Comparison of ENCODE assay signal across 15 cellular contexts in genomic region chr7:48244902-48245301, GRCh38.
DNase-seq lines count a peak whose midpoint lies in the region; FAIRE-seq and TF ChIP-seq lines count a peak whose summit lies in the region.
"Had no signal": no experiment of that assay in that cellular context is flagged by ENCODE, and none has a peak within 500 bp of the region (broad histone marks: within the 10 kb centered on the region; RNA-seq: fewer than 3 reads in every experiment).

No MANE protein-coding gene starts in this region.

- H4K20me1 ChIP-seq in BLaER1 treated with 17β-estradiol and CSF1 and Interleukin-3, amounts not matched to agents 10 nM and 100 nM, result no peaks in the 10 kb centered on the region; a peak in 1 of 22 replicates
- no peaks in the 10 kb centered on the region for H4K20me1 ChIP-seq in endothelial cell of umbilical vein (replicated peaks; ENCODE audit: control insufficient read depth, extremely low read depth, insufficient read depth, low read length)

- no peaks in the 10 kb centered on the region for H3K79me2 ChIP-seq in endothelial cell of umbilical vein (ENCODE audit: control insufficient read depth, insufficient read depth, low read length)

- peaks cover 57 to 79% (median 66%) of the 10 kb centered on the region in 10 experiments for H3K4me1 ChIP-seq in BLaER1 treated with 17β-estradiol and CSF1 and Interleukin-3, amounts not matched to agents 10 nM and 100 nM
- H3K4me1 ChIP-seq in endothelial cell of umbilical vein (ENCODE audit: control insufficient read depth, extremely low read depth, insufficient read depth, low read length), result peaks cover 44% of the 10 kb centered on the region
- H3K4me1 ChIP-seq: gastrocnemius medialis had no signal

- no peaks in the 10 kb centered on the region for H3K36me3 Mint-ChIP-seq in nephron (ENCODE audit: low read depth)
- H3K36me3 Mint-ChIP-seq: activated naive CD4-positive, alpha-beta T cell treated with anti-CD3 and anti-CD28 coated beads, Interleukin-2, amount 50 U/mL, for 24 hours; IgD-negative memory B cell; stimulated activated memory B cell treated with anti-CD40 and anti-IgM and Interleukin-4, amounts not matched to agents 10 μg/mL and 1 μg/mL and 100 μg/mL, for 72 hours had no signal

- no peaks in the 10 kb centered on the region for H3K9me3 Mint-ChIP-seq in nephron
- H3K9me3 Mint-ChIP-seq: activated CD8-positive, alpha-beta T cell treated with anti-CD3 and anti-CD28 coated beads for 36 hours; activated naive CD4-positive, alpha-beta T cell treated with anti-CD3 and anti-CD28 coated beads, Interleukin-2, amount 50 U/mL, for 24 hours; stimulated activated memory B cell treated with anti-CD40 and anti-IgM and Interleukin-4, amounts not matched to agents 10 μg/mL and 1 μg/mL and 100 μg/mL, for 72 hours had no signal

- peak overlapping the region in 3 of 10 experiments; percentile 12 to 37 (median 37); a peak in 5 of 20 replicates for H3K4me3 ChIP-seq in BLaER1 treated with 17β-estradiol and CSF1 and Interleukin-3, amounts not matched to agents 10 nM and 100 nM
- H3K4me3 ChIP-seq in endothelial cell of umbilical vein (replicated peaks in 1 of 3; ENCODE audit: insufficient read depth in 1 of 3, low read depth in 1 of 3, low read length in 3 of 3), result peak overlapping the region in 1 of 3 experiments; percentile 15
- H3K4me3 ChIP-seq: gastrocnemius medialis had no signal

- TF ChIP-seq POLR2A in endothelial cell of umbilical vein (IDR thresholded peaks at IDR 0.05; ENCODE audit: low read depth, low read length), result no peak

- dilution Hi-C loops in endothelial cell of umbilical vein (cut with MboI; ENCODE audit: extremely low pct_ligation_motif_present, low sequenced_read_pairs), result no loop called here

- CTCF ChIA-PET in endothelial cell of umbilical vein (lab: Charles Lee), result interaction anchor here (3.0 kb wide), 1 partner anchor 29 kb away, joined by 8 read pairs; no protein-coding TSS in a partner anchor

- H3K27ac ChIP-seq in BLaER1 treated with 17β-estradiol and CSF1 and Interleukin-3, amounts not matched to agents 10 nM and 100 nM, result peak overlapping the region in 8 of 11 experiments; percentile 68 to 84 (median 80); a peak in 16 of 22 replicates
- H3K27ac ChIP-seq in endothelial cell of umbilical vein (ENCODE audit: insufficient read depth, low read depth, low read length), result peak overlapping the region; percentile 32
- H3K27ac ChIP-seq: gastrocnemius medialis had no signal

- H3K36me3 ChIP-seq in BLaER1 treated with 17β-estradiol and CSF1 and Interleukin-3, amounts not matched to agents 10 nM and 100 nM, result no peaks in the 10 kb centered on the region
- H3K36me3 ChIP-seq in endothelial cell of umbilical vein (ENCODE audit: control insufficient read depth in 2 of 2, extremely low read depth in 1 of 2, insufficient read depth in 2 of 2, low read length in 2 of 2), result no peaks in the 10 kb centered on the region
- H3K36me3 ChIP-seq: gastrocnemius medialis had no signal

- peaks cover 0 to 16% (median 3%) of the 10 kb centered on the region in 11 experiments; a peak in 8 of 22 replicates for H3K9me3 ChIP-seq in BLaER1 treated with 17β-estradiol and CSF1 and Interleukin-3, amounts not matched to agents 10 nM and 100 nM (replicated peaks in 1 of 11)
- H3K9me3 ChIP-seq in endothelial cell of umbilical vein (replicated peaks; ENCODE audit: control insufficient read depth, insufficient read depth, low read length), result no peaks in the 10 kb centered on the region
- H3K9me3 ChIP-seq: gastrocnemius medialis had no signal

- FAIRE-seq in endothelial cell of umbilical vein (lab: Jason Lieb, UNC), result peak; percentile 75
- FAIRE-seq: RCC 7860 had no signal

- DNase-seq in MV-4-11 (lab: John Stamatoyannopoulos, UW) (peak; percentile 90), endothelial cell of umbilical vein (ENCODE audit: low read depth, low spot score) (peak; percentile 88), middle frontal gyrus (ENCODE audit: extremely low spot score, low spot score) (no peak), NCI-H446 (lab: John Stamatoyannopoulos, UW) (no peak), GM03348 (ENCODE audit: low spot score) (no peak)
- DNase-seq in stimulated activated CD4-positive, alpha-beta T cell treated with anti-CD3 and anti-CD28 coated beads, Interleukin-1b, Interleukin-23, amount 100 ng/mL, for 48 hours, result no peak
- DNase-seq: activated CD8-positive, alpha-beta T cell treated with anti-CD3 and anti-CD28 coated beads for 36 hours; left colon had no signal

- H3K27me3 ChIP-seq in BLaER1 treated with 17β-estradiol and CSF1 and Interleukin-3, amounts not matched to agents 10 nM and 100 nM, result peaks cover 0 to 5% (median 0%) of the 10 kb centered on the region in 11 experiments; a peak in 1 of 22 replicates
- no peaks in the 10 kb centered on the region for H3K27me3 ChIP-seq in endothelial cell of umbilical vein (ENCODE audit: control insufficient read depth in 2 of 2, insufficient read depth in 2 of 2, low read length in 2 of 2)
- H3K27me3 ChIP-seq: gastrocnemius medialis had no signal

- H3K4me1 Mint-ChIP-seq in nephron, result peaks cover 21% of the 10 kb centered on the region
- H3K4me1 Mint-ChIP-seq: activated naive CD4-positive, alpha-beta T cell treated with anti-CD3 and anti-CD28 coated beads, Interleukin-2, amount 50 U/mL, for 24 hours; IgD-negative memory B cell; stimulated activated memory B cell treated with anti-CD40 and anti-IgM and Interleukin-4, amounts not matched to agents 10 μg/mL and 1 μg/mL and 100 μg/mL, for 72 hours had no signal

- POLR2A ChIA-PET in endothelial cell of umbilical vein (lab: Charles Lee), result no interaction called here

- TF ChIP-seq CTCF in endothelial cell of umbilical vein (IDR thresholded peaks at IDR 0.05; ENCODE audit: extremely low read depth in 1 of 2, insufficient read depth in 1 of 2, low read depth in 1 of 2, low read length in 2 of 2), result no peak
- TF ChIP-seq CTCF in nephron (IDR thresholded peaks at IDR 0.05; ENCODE audit: unreplicated experiment in 3 of 3), result no peak

- intact Hi-C loops in endothelial cell of umbilical vein (cut with micrococcal nuclease), result loop anchor here (2.0 kb wide), 1 partner anchor 304 kb away; no protein-coding TSS in a partner anchor

- H3K27me3 Mint-ChIP-seq in nephron (ENCODE audit: low read depth), result peaks cover 8% of the 10 kb centered on the region

- peak overlapping the region; percentile 76 to 88 (median 84) for H3K27ac Mint-ChIP-seq in nephron
- H3K27ac Mint-ChIP-seq: activated CD8-positive, alpha-beta T cell treated with anti-CD3 and anti-CD28 coated beads for 36 hours; activated naive CD4-positive, alpha-beta T cell treated with anti-CD3 and anti-CD28 coated beads, Interleukin-2, amount 50 U/mL, for 24 hours; IgD-negative memory B cell; stimulated activated memory B cell treated with anti-CD40 and anti-IgM and Interleukin-4, amounts not matched to agents 10 μg/mL and 1 μg/mL and 100 μg/mL, for 72 hours had no signal

- BruUV-seq in endothelial cell of umbilical vein (replicated peaks; lab: Mats Ljungman, UMichigan), result no TSS peak

- H3K4me3 Mint-ChIP-seq in nephron, result peak overlapping the region in 2 of 3 experiments; percentile 0 to 24
- H3K4me3 Mint-ChIP-seq: activated CD8-positive, alpha-beta T cell treated with anti-CD3 and anti-CD28 coated beads for 36 hours; activated naive CD4-positive, alpha-beta T cell treated with anti-CD3 and anti-CD28 coated beads, Interleukin-2, amount 50 U/mL, for 24 hours; IgD-negative memory B cell; stimulated activated memory B cell treated with anti-CD40 and anti-IgM and Interleukin-4, amounts not matched to agents 10 μg/mL and 1 μg/mL and 100 μg/mL, for 72 hours had no signal

- H3K9me1 ChIP-seq in endothelial cell of umbilical vein (replicated peaks; ENCODE audit: control insufficient read depth, extremely low read depth, insufficient read depth, low read length), result no peaks in the 10 kb centered on the region

- peak overlapping the region; percentile 87 for H2AFZ ChIP-seq in endothelial cell of umbilical vein (ENCODE audit: low read depth, low read length)

- H3K9ac ChIP-seq in BLaER1 treated with 17β-estradiol and CSF1 and Interleukin-3, amounts not matched to agents 10 nM and 100 nM, result peak overlapping the region in 7 of 11 experiments; percentile 13 to 71 (median 70); a peak in 11 of 22 replicates
- no peak overlapping the region for H3K9ac ChIP-seq in endothelial cell of umbilical vein (replicated peaks; ENCODE audit: extremely low read depth, insufficient read depth, low read length)

- H3K4me2 ChIP-seq in BLaER1 treated with 17β-estradiol and CSF1 and Interleukin-3, amounts not matched to agents 10 nM and 100 nM, result peak overlapping the region; percentile 67 to 91 (median 84)
- H3K4me2 ChIP-seq in endothelial cell of umbilical vein (ENCODE audit: insufficient read depth, low read length), result peak overlapping the region; percentile 63

TF ChIP-seq in endothelial cell of umbilical vein, 7 proteins besides CTCF, POLR2A, EP300 and RAD21:
- TF ChIP-seq GATA2 (IDR thresholded peaks at IDR 0.05; ENCODE audit: insufficient read depth, insufficient read length, low read depth, low read length), result no peak
- no peak for TF ChIP-seq MYC (IDR thresholded peaks at IDR 0.05; ENCODE audit: low read depth, low read length)
- TF ChIP-seq FOS (IDR thresholded peaks at IDR 0.05; ENCODE audit: borderline replicate concordance, insufficient read depth, low read length), result no peak
- TF ChIP-seq JUN (IDR thresholded peaks at IDR 0.05; ENCODE audit: borderline replicate concordance, insufficient read depth, insufficient read length, low read depth), result no peak
- no peak for TF ChIP-seq POLR2AphosphoS5 (IDR thresholded peaks at IDR 0.05; ENCODE audit: insufficient read depth, low read depth, low read length)
- TF ChIP-seq MAX (IDR thresholded peaks at IDR 0.05; ENCODE audit: insufficient read depth, insufficient read length), result no peak
- TF ChIP-seq EZH2 (IDR thresholded peaks at IDR 0.05; ENCODE audit: borderline replicate concordance, low read depth, low read length, severe bottlenecking), result no peak

Comparison
In these comparisons a context has a peak if more than half of its experiments do, and no peak if none do; other contexts are left out.
1. DNase-seq: peak in MV-4-11 (single experiment) and endothelial cell of umbilical vein (single experiment); none in middle frontal gyrus (single experiment), NCI-H446 (0 of 2), GM03348 (single experiment) and stimulated activated CD4-positive, alpha-beta T cell treated with anti-CD3 and anti-CD28 coated beads, Interleukin-1b, Interleukin-23, amount 100 ng/mL, for 48 hours (single experiment).